In genomic region chr14:65329911-65330310, GRCh38 we compare ENCODE assay signal across 1 cellular context.
TF ChIP-seq lines count a peak whose summit lies in the region.

No MANE protein-coding gene starts in this region.

TF ChIP-seq in IMR-90, 13 proteins besides CTCF, POLR2A, EP300 and RAD21 (continued from another document):
- TF ChIP-seq MAZ (IDR thresholded peaks at IDR 0.05; ENCODE audit: borderline replicate concordance, low read depth, low read length) (no peak), MXI1 (IDR thresholded peaks at IDR 0.05; ENCODE audit: borderline replicate concordance, low read depth, low read length) (no peak), SMC3 (IDR thresholded peaks at IDR 0.05; ENCODE audit: low read depth, low read length) (no peak), CHD1 (IDR thresholded peaks at IDR 0.05; ENCODE audit: low read depth, low read length) (no peak), BHLHE40 (IDR thresholded peaks at IDR 0.05; ENCODE audit: low read depth, low read length) (no peak), ELK1 (IDR thresholded peaks at IDR 0.05; ENCODE audit: borderline replicate concordance, low read depth, low read length) (no peak), RCOR1 (IDR thresholded peaks at IDR 0.05; ENCODE audit: insufficient replicate concordance, low read length) (no peak), MAFK (IDR thresholded peaks at IDR 0.05; ENCODE audit: low read depth, low read length) (no peak), NFE2L2 (IDR thresholded peaks at IDR 0.05; ENCODE audit: low read depth, low read length) (no peak), FOS (IDR thresholded peaks at IDR 0.05; ENCODE audit: low read depth, low read length) (no peak), CEBPB (IDR thresholded peaks at IDR 0.05; ENCODE audit: low read depth, low read length) (no peak), RFX5 (IDR thresholded peaks at IDR 0.05; ENCODE audit: low read depth, low read length) (no peak)
